ENCODE assay signal across 12 cellular contexts in the genomic region with DNA sequence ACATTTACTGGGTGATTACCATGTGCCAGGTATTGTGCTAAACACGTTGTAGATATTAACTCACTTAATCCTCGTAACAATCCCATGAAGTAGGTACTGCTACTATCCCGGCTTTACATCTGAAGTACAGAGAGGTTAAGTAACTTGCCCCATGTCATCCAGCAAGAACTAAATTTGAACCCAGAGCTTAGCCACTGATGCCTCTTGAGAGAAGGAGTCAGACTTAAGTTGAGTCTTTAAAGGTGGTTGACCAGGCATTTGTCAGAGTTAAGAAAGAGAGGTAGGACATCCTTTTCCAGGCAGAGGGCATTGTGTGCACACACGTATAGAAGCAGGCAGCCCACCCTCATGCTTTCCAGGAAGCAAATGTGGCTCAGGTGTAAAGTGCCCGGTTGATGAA. TPM values are rescaled to one million over a fixed set of nuclear protein-coding genes. Genes with fewer than 3 reads are reported as not detected.
DNase-seq lines count a peak whose midpoint lies in the region; ATAC-seq lines count a peak whose summit lies in the region.
"Had no signal": no experiment of that assay in that cellular context is flagged by ENCODE, and none has a peak within 500 bp of the region (broad histone marks: within the 10 kb centered on the region; RNA-seq: fewer than 3 reads in every experiment).

No MANE protein-coding gene starts in this region.

- H3K4me2 ChIP-seq in BLaER1 treated with 17β-estradiol and CSF1 and Interleukin-3, amounts not matched to agents 10 nM and 100 nM, result peak overlapping the region; percentile 80 to 95 (median 87)

- no peak for ATAC-seq in activated CD8-positive, alpha-beta T cell treated with anti-CD3 and anti-CD28 coated beads, Interleukin-2, amount 10 ng/mL, durations not matched to agents 7 days and 5 days
- no peak for ATAC-seq in naive thymus-derived CD4-positive, alpha-beta T cell
- no peak for ATAC-seq in HG03432 (IDR thresholded peaks at IDR 0.05; ENCODE audit: unreplicated experiment)

- intact Hi-C loops in naive thymus-derived CD4-positive, alpha-beta T cell (cut with micrococcal nuclease), result loop anchor here (1.0 to 5.0 kb wide), 8 partner anchors 11 to 775 kb away; a partner anchor contains a TSS

- peak overlapping the region in 8 of 11 experiments; percentile 82 to 96 (median 88); a peak in 16 of 22 replicates for H3K9ac ChIP-seq in BLaER1 treated with 17β-estradiol and CSF1 and Interleukin-3, amounts not matched to agents 10 nM and 100 nM

- peak overlapping the region; percentile 63 to 93 (median 86); a peak in 18 of 20 replicates for H3K4me3 ChIP-seq in BLaER1 treated with 17β-estradiol and CSF1 and Interleukin-3, amounts not matched to agents 10 nM and 100 nM
- peak overlapping the region; percentile 97; the same call in 1 of the 2 replicates for H3K4me3 ChIP-seq in GM08714 (ENCODE audit: low read length)
- peak overlapping the region; percentile 71 for H3K4me3 ChIP-seq in naive thymus-derived CD4-positive, alpha-beta T cell (ENCODE audit: low read length)

- H3K9me3 ChIP-seq in BLaER1 treated with 17β-estradiol and CSF1 and Interleukin-3, amounts not matched to agents 10 nM and 100 nM (replicated peaks in 1 of 11), result peaks cover 0 to 27% (median 13%) of the 10 kb centered on the region in 11 experiments; a peak in 14 of 22 replicates
- H3K9me3 ChIP-seq in naive thymus-derived CD4-positive, alpha-beta T cell (ENCODE audit: control insufficient read depth in 2 of 3, low read length in 3 of 3), result no peaks in the 10 kb centered on the region
- H3K9me3 ChIP-seq: neutrophil had no signal

- H4K20me1 ChIP-seq in BLaER1 treated with 17β-estradiol and CSF1 and Interleukin-3, amounts not matched to agents 10 nM and 100 nM, result peaks cover 0 to 15% (median 0%) of the 10 kb centered on the region in 11 experiments; a peak in 2 of 22 replicates

- peaks cover 0 to 25% (median 21%) of the 10 kb centered on the region in 11 experiments; a peak in 16 of 22 replicates for H3K36me3 ChIP-seq in BLaER1 treated with 17β-estradiol and CSF1 and Interleukin-3, amounts not matched to agents 10 nM and 100 nM
- H3K36me3 ChIP-seq in naive thymus-derived CD4-positive, alpha-beta T cell (ENCODE audit: control insufficient read depth in 2 of 3, insufficient read depth in 3 of 3, low read length in 3 of 3), result no peaks in the 10 kb centered on the region

- peak overlapping the region; percentile 86 for H3K4me3 Mint-ChIP-seq in activated CD8-positive, alpha-beta T cell treated with anti-CD3 and anti-CD28 coated beads, Interleukin-2, amount 10 ng/mL, durations not matched to agents 7 days and 5 days
- peak overlapping the region; percentile 86 to 95 (median 90) for H3K4me3 Mint-ChIP-seq in naive thymus-derived CD4-positive, alpha-beta T cell

- H3K36me3 Mint-ChIP-seq in activated CD8-positive, alpha-beta T cell treated with anti-CD3 and anti-CD28 coated beads, Interleukin-2, amount 10 ng/mL, durations not matched to agents 7 days and 5 days (ENCODE audit: low read depth), result peaks cover 51% of the 10 kb centered on the region
- H3K36me3 Mint-ChIP-seq in naive thymus-derived CD4-positive, alpha-beta T cell, result peaks cover 0 to 52% (median 10%) of the 10 kb centered on the region in 5 donors

- peak overlapping the region; percentile 88 for H3K27ac Mint-ChIP-seq in activated CD8-positive, alpha-beta T cell treated with anti-CD3 and anti-CD28 coated beads, Interleukin-2, amount 10 ng/mL, durations not matched to agents 7 days and 5 days
- H3K27ac Mint-ChIP-seq in naive thymus-derived CD4-positive, alpha-beta T cell, result peak overlapping the region; percentile 65 to 93 (median 82)

- H3K9me3 Mint-ChIP-seq in activated CD8-positive, alpha-beta T cell treated with anti-CD3 and anti-CD28 coated beads, Interleukin-2, amount 10 ng/mL, durations not matched to agents 7 days and 5 days (ENCODE audit: insufficient read depth), result no peaks in the 10 kb centered on the region
- peaks cover 0 to 3% (median 0%) of the 10 kb centered on the region in 11 donors for H3K9me3 Mint-ChIP-seq in naive thymus-derived CD4-positive, alpha-beta T cell

- peaks cover 74% of the 10 kb centered on the region for H3K4me1 Mint-ChIP-seq in activated CD8-positive, alpha-beta T cell treated with anti-CD3 and anti-CD28 coated beads, Interleukin-2, amount 10 ng/mL, durations not matched to agents 7 days and 5 days (ENCODE audit: low read depth)
- H3K4me1 Mint-ChIP-seq in naive thymus-derived CD4-positive, alpha-beta T cell, result peaks cover 35 to 82% (median 74%) of the 10 kb centered on the region in 7 donors

- H3K27me3 ChIP-seq in BLaER1 treated with 17β-estradiol and CSF1 and Interleukin-3, amounts not matched to agents 10 nM and 100 nM, result peaks cover 0 to 21% (median 0%) of the 10 kb centered on the region in 11 experiments; a peak in 5 of 22 replicates
- H3K27me3 ChIP-seq in naive thymus-derived CD4-positive, alpha-beta T cell (ENCODE audit: control insufficient read depth in 2 of 2, insufficient read depth in 2 of 2, low read length in 2 of 2), result no peaks in the 10 kb centered on the region

- CTCF ChIA-PET in activated CD8-positive, alpha-beta T cell treated with anti-CD3 and anti-CD28 coated beads, Interleukin-2, amount 10 ng/mL, durations not matched to agents 7 days and 5 days (lab: Charles Lee), result interaction anchor here (1.6 to 6.6 kb wide), 4 partner anchors 11 to 28 kb away, joined by 4 to 82 read pairs (median 14); no protein-coding TSS in a partner anchor
- CTCF ChIA-PET in naive thymus-derived CD4-positive, alpha-beta T cell (lab: Charles Lee), result interaction anchor here (1.1 to 2.3 kb wide), 3 partner anchors 11 to 28 kb away, joined by 3 to 9 read pairs (median 3); no protein-coding TSS in a partner anchor

- DNase-seq in activated CD8-positive, alpha-beta T cell treated with anti-CD3 and anti-CD28 coated beads, Interleukin-2, amount 10 ng/mL, durations not matched to agents 7 days and 5 days, result no peak
- DNase-seq in naive thymus-derived CD4-positive, alpha-beta T cell, result no peak
- DNase-seq in hippocampal formation (lab: John Stamatoyannopoulos, UW), result no peak
- DNase-seq in NCI-H1930 (lab: John Stamatoyannopoulos, UW), result no peak
- no peak for DNase-seq in ureter (ENCODE audit: low spot score)
- DNase-seq: effector CD4-positive, alpha-beta T cell; IMR-90; NCI-H2029 treated with DMSO at 0.1 percent for 48 hours had no signal

- POLR2A ChIA-PET in activated CD8-positive, alpha-beta T cell treated with anti-CD3 and anti-CD28 coated beads, Interleukin-2, amount 10 ng/mL, durations not matched to agents 7 days and 5 days (lab: Charles Lee), result interaction anchor here (1.1 to 6.5 kb wide), 4 partner anchors 10 to 31 kb away, joined by 3 to 38 read pairs (median 13); no protein-coding TSS in a partner anchor
- POLR2A ChIA-PET in naive thymus-derived CD4-positive, alpha-beta T cell (lab: Charles Lee), result interaction anchor here (1.1 to 1.2 kb wide), 2 partner anchors 10 to 13 kb away, joined by 4 to 6 read pairs; no protein-coding TSS in a partner anchor

- H3K27ac ChIP-seq in BLaER1 treated with 17β-estradiol and CSF1 and Interleukin-3, amounts not matched to agents 10 nM and 100 nM, result peak overlapping the region in 8 of 11 experiments; percentile 82 to 97 (median 90); a peak in 14 of 22 replicates
- H3K27ac ChIP-seq in naive thymus-derived CD4-positive, alpha-beta T cell (ENCODE audit: low read depth, low read length), result no peak overlapping the region
- H3K27ac ChIP-seq: neutrophil had no signal

- H3K4me1 ChIP-seq in BLaER1 treated with 17β-estradiol and CSF1 and Interleukin-3, amounts not matched to agents 10 nM and 100 nM, result peaks cover 31 to 80% (median 66%) of the 10 kb centered on the region in 10 experiments
- peaks cover 12 to 32% of the 10 kb centered on the region in 2 donors for H3K4me1 ChIP-seq in naive thymus-derived CD4-positive, alpha-beta T cell (ENCODE audit: control insufficient read depth in 2 of 2, insufficient read depth in 2 of 2, low read length in 2 of 2)

- H3K27me3 Mint-ChIP-seq in activated CD8-positive, alpha-beta T cell treated with anti-CD3 and anti-CD28 coated beads, Interleukin-2, amount 10 ng/mL, durations not matched to agents 7 days and 5 days (ENCODE audit: low read depth), result peaks cover 5% of the 10 kb centered on the region
- no peaks in the 10 kb centered on the region for H3K27me3 Mint-ChIP-seq in naive thymus-derived CD4-positive, alpha-beta T cell

RNA-seq across cellular contexts. Expression of a gene that starts 0.4 kb away (rescaled TPM):
- 10 to 100 TPM; 88.8 to 93.4 TPM for total RNA-seq in activated CD8-positive, alpha-beta T cell treated with anti-CD3 and anti-CD28 coated beads, Interleukin-2, amount 10 ng/mL, durations not matched to agents 7 days and 5 days
- 100 to 1,000 TPM in 1 of 5 experiments, 10 to 100 TPM in 2, 1 to 10 TPM in 2; 5.6 to 189 (median 14.3) TPM for total RNA-seq in naive thymus-derived CD4-positive, alpha-beta T cell
- polyA plus RNA-seq in naive thymus-derived CD4-positive, alpha-beta T cell, result 10 to 100 TPM; 13.9 to 14.0 TPM
- 2.6 TPM for total RNA-seq in ureter
- total RNA-seq: IMR-90 had no signal
- polyA plus RNA-seq: IMR-90 had no signal
